8 cellular contexts compared by ENCODE assay signal in genomic region chr13:60431108-60431700, GRCh38. TPM values are rescaled to one million over a fixed set of nuclear protein-coding genes. Genes with fewer than 3 reads are reported as not detected.
DNase-seq lines count a peak whose midpoint lies in the region; ATAC-seq and TF ChIP-seq lines count a peak whose summit lies in the region.

No MANE protein-coding gene starts in this region.

- DNase-seq in activated CD4-positive, alpha-beta T cell treated with anti-CD3 and anti-CD28 coated beads for 36 hours: no peak
- DNase-seq in activated CD4-positive, alpha-beta T cell treated with anti-CD3 and anti-CD28 coated beads for 48 hours: no peak
- DNase-seq in IMR-90: peak; percentile 72
- DNase-seq in PC-9: peak in 1 of 2 experiments; percentile 63
- no peak for DNase-seq in dorsolateral prefrontal cortex
- DNase-seq in mesenchymal stem cell: peak; percentile 67
- DNase-seq in islet precursor cell: no peak

- no peaks in the 10 kb centered on the region for H3K36me3 ChIP-seq in IMR-90 (ENCODE audit: control insufficient read depth, insufficient read depth, low read length)
- no peaks in the 10 kb centered on the region for H3K36me3 ChIP-seq in PC-9 (ENCODE audit: low read depth)
- no peaks in the 10 kb centered on the region for H3K36me3 ChIP-seq in mesenchymal stem cell (ENCODE audit: control insufficient read depth in 1 of 2, insufficient read depth in 2 of 2, low read depth in 1 of 2, low read length in 2 of 2)

- in situ Hi-C loops in IMR-90 (cut with MboI; ENCODE audit: low sequenced_read_pairs): no loop called here

- H3K79me2 ChIP-seq in PC-9 (ENCODE audit: low read depth): no peaks in the 10 kb centered on the region

- H2AK5ac ChIP-seq in IMR-90 (ENCODE audit: low read depth, low read length) (no peak overlapping the region), mesenchymal stem cell (ENCODE audit: low read length, severe bottlenecking) (no peak overlapping the region)

- H3K14ac ChIP-seq in IMR-90 (replicated peaks; ENCODE audit: low read depth, low read length) (no peak overlapping the region), mesenchymal stem cell (ENCODE audit: low read length in 2 of 2) (no peak overlapping the region)

- H3K23ac ChIP-seq in IMR-90 (ENCODE audit: low read depth, low read length): no peak overlapping the region
- no peak overlapping the region for H3K23ac ChIP-seq in mesenchymal stem cell (ENCODE audit: low read length in 2 of 2)

- H3K9ac ChIP-seq in IMR-90 (ENCODE audit: low read depth, low read length): no peak overlapping the region
- no peak overlapping the region for H3K9ac ChIP-seq in mesenchymal stem cell (ENCODE audit: low read length)

- no peak overlapping the region for H3K27ac Mint-ChIP-seq in activated CD4-positive, alpha-beta T cell treated with anti-CD3 and anti-CD28 coated beads for 36 hours

- H3K18ac ChIP-seq in IMR-90 (ENCODE audit: low read depth, low read length): no peak overlapping the region
- H3K18ac ChIP-seq in mesenchymal stem cell (ENCODE audit: low read depth in 1 of 2, low read length in 2 of 2): no peak overlapping the region

- H3K56ac ChIP-seq in IMR-90 (ENCODE audit: extremely low read depth, insufficient read depth, low read length): no peak overlapping the region

- dilution Hi-C loops in IMR-90 (cut with HindIII; ENCODE audit: low sequenced_read_pairs, unreplicated experiment): no loop called here

- no peak overlapping the region for H2BK15ac ChIP-seq in IMR-90 (ENCODE audit: low read depth, low read length)
- H2BK15ac ChIP-seq in mesenchymal stem cell (ENCODE audit: low read depth, poor library complexity, severe bottlenecking): no peak overlapping the region

- H2BK120ac ChIP-seq in IMR-90 (ENCODE audit: low read depth, low read length) (no peak overlapping the region), mesenchymal stem cell (ENCODE audit: low read depth, low read length) (no peak overlapping the region)

- POLR2A ChIA-PET in activated CD4-positive, alpha-beta T cell treated with anti-CD3 and anti-CD28 coated beads for 36 hours (lab: Charles Lee): no interaction called here
- POLR2A ChIA-PET in IMR-90 (lab: Charles Lee; ENCODE audit: unreplicated experiment): no interaction called here
- POLR2A ChIA-PET in PC-9 (lab: Charles Lee; ENCODE audit: unreplicated experiment): interaction anchor here (0.5 kb wide), 1 partner anchor 822 kb away, joined by 6 read pairs; no protein-coding TSS in a partner anchor

- no peak overlapping the region for H3K4ac ChIP-seq in IMR-90 (ENCODE audit: low read depth, low read length)
- H3K4ac ChIP-seq in mesenchymal stem cell (ENCODE audit: low read depth in 1 of 2, low read length in 2 of 2): no peak overlapping the region

- no peaks in the 10 kb centered on the region for H3K9me2 ChIP-seq in PC-9 (ENCODE audit: insufficient read depth)

- no peak overlapping the region for H2AK9ac ChIP-seq in IMR-90 (replicated peaks; ENCODE audit: low read depth, low read length, poor library complexity)

- no TSS peak for BruUV-seq in IMR-90 (replicated peaks; lab: Mats Ljungman, UMichigan)
- BruUV-seq in PC-9 (replicated peaks; lab: Mats Ljungman, UMichigan): no TSS peak

- H3K9me3 ChIP-seq in IMR-90 (ENCODE audit: control insufficient read depth, insufficient read depth, low read length) (0 out of 2 replicates have a peak, but pooled peaks cover 1% of the 10 kb centered on the region), PC-9 (ENCODE audit: insufficient read depth, low read depth) (no peaks in the 10 kb centered on the region), mesenchymal stem cell (ENCODE audit: control insufficient read depth, low read length) (no peaks in the 10 kb centered on the region)

- no peaks in the 10 kb centered on the region for H3K9me3 Mint-ChIP-seq in activated CD4-positive, alpha-beta T cell treated with anti-CD3 and anti-CD28 coated beads for 36 hours (ENCODE audit: low read depth)

- H3F3A ChIP-seq in PC-9 (ENCODE audit: insufficient read depth, low read depth): no peaks in the 10 kb centered on the region

- H3K4me1 ChIP-seq in IMR-90 (ENCODE audit: control insufficient read depth, insufficient read depth, low read length) (no peaks in the 10 kb centered on the region), PC-9 (replicated peaks; ENCODE audit: insufficient read depth) (no peaks in the 10 kb centered on the region), mesenchymal stem cell (ENCODE audit: control insufficient read depth, insufficient read depth, low read depth, low read length) (no peaks in the 10 kb centered on the region)

- H4K91ac ChIP-seq in IMR-90 (ENCODE audit: insufficient read depth, low read depth, low read length) (no peak overlapping the region), mesenchymal stem cell (ENCODE audit: low read length) (no peak overlapping the region)

- no peak overlapping the region for H2BK5ac ChIP-seq in IMR-90 (ENCODE audit: low read depth, low read length, poor library complexity, severe bottlenecking)
- no peak overlapping the region for H2BK5ac ChIP-seq in mesenchymal stem cell (ENCODE audit: low read depth, low read length, poor library complexity, severe bottlenecking)

- no peaks in the 10 kb centered on the region for H3K36me3 Mint-ChIP-seq in activated CD4-positive, alpha-beta T cell treated with anti-CD3 and anti-CD28 coated beads for 36 hours (ENCODE audit: low read depth)

- H2AFZ ChIP-seq in IMR-90 (replicated peaks; ENCODE audit: low read length, poor library complexity): no peak overlapping the region
- no peak overlapping the region for H2AFZ ChIP-seq in PC-9
- no peak overlapping the region for H2AFZ ChIP-seq in mesenchymal stem cell (ENCODE audit: low read depth, low read length)

- H3K27me3 ChIP-seq in IMR-90 (ENCODE audit: control insufficient read depth, insufficient read depth, low read length) (no peaks in the 10 kb centered on the region), PC-9 (ENCODE audit: insufficient read depth, low read depth) (no peaks in the 10 kb centered on the region), dorsolateral prefrontal cortex (no peaks in the 10 kb centered on the region), mesenchymal stem cell (ENCODE audit: control insufficient read depth in 1 of 2, insufficient read depth in 1 of 2, low read length in 2 of 2) (no peaks in the 10 kb centered on the region)

- H4K20me1 ChIP-seq in IMR-90 (ENCODE audit: insufficient read depth, low read length) (no peaks in the 10 kb centered on the region; the same call in 1 of the 2 replicates), PC-9 (ENCODE audit: insufficient read depth) (no peaks in the 10 kb centered on the region)

- peak; percentile 83 for TF ChIP-seq RAD21 in IMR-90 (IDR thresholded peaks at IDR 0.05; ENCODE audit: low read length)

- no peak overlapping the region for H4K5ac ChIP-seq in IMR-90 (ENCODE audit: low read depth, low read length)

- peak; percentile 80 for ATAC-seq in activated CD4-positive, alpha-beta T cell treated with anti-CD3 and anti-CD28 coated beads for 36 hours
- ATAC-seq in GM21737 (IDR thresholded peaks at IDR 0.05; ENCODE audit: unreplicated experiment) (peak; percentile 55), IMR-90 (ENCODE audit: low read depth) (peak; percentile 95)

- no peak overlapping the region for H2BK20ac ChIP-seq in IMR-90 (ENCODE audit: low read depth, low read length)

- CTCF ChIA-PET in activated CD4-positive, alpha-beta T cell treated with anti-CD3 and anti-CD28 coated beads for 36 hours (lab: Charles Lee): interaction anchor here (0.6 to 2.4 kb wide), 21 partner anchors 8 to 1040 kb away, joined by 3 to 16 read pairs (median 4); no protein-coding TSS in a partner anchor
- CTCF ChIA-PET in IMR-90 (lab: Yijun Ruan, JAX) (interaction anchor here (0.6 to 1.6 kb wide), 4 partner anchors 17 to 1454 kb away, joined by 3 to 7 read pairs (median 4); partner anchors contain the start of gene TDRD3), PC-9 (lab: Charles Lee) (no interaction called here)

- peaks cover 0 to 8% of the 10 kb centered on the region in 2 experiments; a peak in 1 of 4 replicates for H3K79me1 ChIP-seq in IMR-90 (ENCODE audit: low read depth in 1 of 2, low read length in 2 of 2)
- H3K79me1 ChIP-seq in mesenchymal stem cell (replicated peaks; ENCODE audit: low read length, poor library complexity, severe bottlenecking): peaks cover 6% of the 10 kb centered on the region

- H3K4me1 Mint-ChIP-seq in activated CD4-positive, alpha-beta T cell treated with anti-CD3 and anti-CD28 coated beads for 36 hours: peaks cover 25% of the 10 kb centered on the region

- H3K4me3 Mint-ChIP-seq in activated CD4-positive, alpha-beta T cell treated with anti-CD3 and anti-CD28 coated beads for 36 hours: no peak overlapping the region

- H3K4me2 ChIP-seq in IMR-90 (ENCODE audit: low read depth, low read length) (no peak overlapping the region), PC-9 (no peak overlapping the region), mesenchymal stem cell (ENCODE audit: low read length, poor library complexity, severe bottlenecking) (no peak overlapping the region)

- H3K9me1 ChIP-seq in IMR-90 (ENCODE audit: insufficient read depth, low read length): no peaks in the 10 kb centered on the region

- TF ChIP-seq POLR2A in IMR-90 (IDR thresholded peaks at IDR 0.05; ENCODE audit: low read depth, low read length): no peak

- no peak overlapping the region for H2BK12ac ChIP-seq in mesenchymal stem cell (ENCODE audit: low read length in 2 of 2)

- H3K27ac ChIP-seq in IMR-90 (ENCODE audit: insufficient read depth, low read length) (no peak overlapping the region), PC-9 (no peak overlapping the region), dorsolateral prefrontal cortex (no peak overlapping the region), mesenchymal stem cell (ENCODE audit: low read length, poor library complexity, severe bottlenecking) (no peak overlapping the region)

- TF ChIP-seq CTCF in IMR-90 (conservative IDR thresholded peaks at IDR 0.05; ENCODE audit: low read depth, low read length) (peak; percentile 94), PC-9 (conservative IDR thresholded peaks at IDR 0.05) (peak; percentile 89), dorsolateral prefrontal cortex (IDR thresholded peaks at IDR 0.05 in 54 of 56, conservative IDR thresholded peaks at IDR 0.05 in 2 of 56; ENCODE audit: low read depth in 1 of 56, partially characterized antibody in 56 of 56) (peak; percentile 54 to 97 (median 84))

- H3K4me3 ChIP-seq in IMR-90 (ENCODE audit: insufficient read depth, low read depth, low read length): no peak overlapping the region
- H3K4me3 ChIP-seq in PC-9: no peak overlapping the region
- peak overlapping the region in 1 of 59 donors; percentile 1 for H3K4me3 ChIP-seq in dorsolateral prefrontal cortex
- H3K4me3 ChIP-seq in mesenchymal stem cell (ENCODE audit: insufficient read depth in 1 of 2, low read depth in 1 of 2, low read length in 2 of 2): no peak overlapping the region

- intact Hi-C loops in activated CD4-positive, alpha-beta T cell treated with anti-CD3 and anti-CD28 coated beads for 36 hours (cut with DNase I, micrococcal nuclease): loop anchor here (1.0 to 5.0 kb wide), 7 partner anchors 35 to 1040 kb away; no protein-coding TSS in a partner anchor
- intact Hi-C loops in IMR-90 (cut with micrococcal nuclease) (loop anchor here (2.0 to 5.0 kb wide), 7 partner anchors 34 to 1039 kb away; partner anchors contain the start of genes DIAPH3 and TDRD3), PC-9 (cut with micrococcal nuclease; ENCODE audit: unreplicated experiment) (loop anchor here (2.0 to 10.0 kb wide), 2 partner anchors 92 to 746 kb away; no protein-coding TSS in a partner anchor), dorsolateral prefrontal cortex (cut with DNase I) (loop anchor here in 1 of 2 donors (10.0 kb wide), 1 partner anchor 1036 kb away; no protein-coding TSS in a partner anchor)

- no peaks in the 10 kb centered on the region for H3K27me3 Mint-ChIP-seq in activated CD4-positive, alpha-beta T cell treated with anti-CD3 and anti-CD28 coated beads for 36 hours

- H4K8ac ChIP-seq in IMR-90 (ENCODE audit: low read depth in 2 of 2, low read length in 2 of 2): no peak overlapping the region
- H4K8ac ChIP-seq in mesenchymal stem cell (ENCODE audit: low read length): no peak overlapping the region

RNA-seq across cellular contexts. Expression of gene TDRD3, which starts 34.2 kb away (rescaled TPM):
- total RNA-seq in activated CD4-positive, alpha-beta T cell treated with anti-CD3 and anti-CD28 coated beads for 36 hours: 10 to 100 TPM; 15.8 to 16.4 TPM
- 12.0 and 14.7 TPM in 2 replicates for total RNA-seq in IMR-90 (2012; rRNA removed)
- polyA plus RNA-seq in IMR-90 (2012; rRNA removed): 3.4 and 3.9 TPM in 2 replicates
- 0.38 and 0.97 TPM in 2 replicates for polyA plus RNA-seq in IMR-90 (2012; cell fraction: cytosol; rRNA removed)
- polyA plus RNA-seq in IMR-90 (2012; cell fraction: nucleus; rRNA removed; ENCODE audit: low replicate concordance): 0.61 and 8.8 TPM in 2 replicates
- total RNA-seq in PC-9 (2021): 13.9 and 17.3 TPM in 2 replicates
- total RNA-seq in dorsolateral prefrontal cortex: 10 to 100 TPM; 26.7 to 60.8 (median 44.2) TPM
- 6.9 TPM for polyA plus RNA-seq in mesenchymal stem cell (2013, experiment 1 of 2)
- polyA plus RNA-seq in mesenchymal stem cell (2013, experiment 2 of 2): 7.4 TPM

Comparison
In these comparisons a context has a peak if more than half of its experiments do, and no peak if none do; other contexts are left out.
1. DNase-seq: peak in IMR-90 (single experiment) and mesenchymal stem cell (single experiment); none in activated CD4-positive, alpha-beta T cell treated with anti-CD3 and anti-CD28 coated beads for 36 hours (single experiment), activated CD4-positive, alpha-beta T cell treated with anti-CD3 and anti-CD28 coated beads for 48 hours (single experiment), dorsolateral prefrontal cortex (0 of 10) and islet precursor cell (single experiment).
2. Peak in every context shown above with its lines, with median percentiles within 50 percentile points of each other: ATAC-seq and CTCF ChIP-seq.